Comparison of ENCODE assay signal across 8 cellular contexts in genomic region chr11:119195680-119196079, GRCh38. TPM values are rescaled to one million over a fixed set of nuclear protein-coding genes. Genes with fewer than 3 reads are reported as not detected.
A peak's percentile ranks its signal among the peaks of the same experiment; 100 is the strongest.
DNase-seq lines count a peak whose midpoint lies in the region; ATAC-seq and TF ChIP-seq lines count a peak whose summit lies in the region.

No MANE protein-coding gene starts in this region.

- H3K27me3 ChIP-seq in A673 (replicated peaks; ENCODE audit: insufficient read depth, low read depth, low read length, poor library complexity) (no peaks in the 10 kb centered on the region), HUES48 (ENCODE audit: control insufficient read depth, insufficient read depth, low read length) (no peaks in the 10 kb centered on the region), WERI-Rb-1 (ENCODE audit: insufficient read depth, low read depth, severe bottlenecking) (no peaks in the 10 kb centered on the region), right cardiac atrium (ENCODE audit: control insufficient read depth, insufficient read depth) (no peaks in the 10 kb centered on the region)

- no TSS peak for BruUV-seq in A673 (replicated peaks; lab: Mats Ljungman, UMichigan)

- POLR2A ChIA-PET in A673 (lab: Charles Lee; ENCODE audit: low non-redundant PET) = no interaction called here

- no peak overlapping the region for H3K9ac ChIP-seq in HUES48 (ENCODE audit: low read depth, low read length)

- H3K9me3 ChIP-seq in A673 (ENCODE audit: low read depth, low read length, poor library complexity, severe bottlenecking) (no peaks in the 10 kb centered on the region), HUES48 (ENCODE audit: control insufficient read depth, insufficient read depth, low read length) (no peaks in the 10 kb centered on the region), WERI-Rb-1 (ENCODE audit: severe bottlenecking) (no peaks in the 10 kb centered on the region), right cardiac atrium (ENCODE audit: control insufficient read depth, low read length) (no peaks in the 10 kb centered on the region)

- TF ChIP-seq CTCF in A673 (conservative IDR thresholded peaks at IDR 0.05; ENCODE audit: low read depth, low read length) (no peak), WERI-Rb-1 (IDR thresholded peaks at IDR 0.05; ENCODE audit: low read depth, low read length) (no peak)

- H3K27ac ChIP-seq in A673 (ENCODE audit: low read depth, low read length, poor library complexity, severe bottlenecking) (no peak overlapping the region), HUES48 (ENCODE audit: low read depth, low read length) (no peak overlapping the region), WERI-Rb-1 (no peak overlapping the region), right cardiac atrium (ENCODE audit: low read length) (no peak overlapping the region)

- H3K4me3 ChIP-seq in A673 (ENCODE audit: low read depth, low read length, poor library complexity, severe bottlenecking) = no peak overlapping the region
- 0 out of 2 replicates have a peak overlapping the region, but pooled peaks have one; percentile 18 for H3K4me3 ChIP-seq in HUES48 (ENCODE audit: low read depth, low read length)
- H3K4me3 ChIP-seq in WERI-Rb-1 (ENCODE audit: low read depth, low read length) = no peak overlapping the region
- no peak overlapping the region for H3K4me3 ChIP-seq in right cardiac atrium (ENCODE audit: low read length)

- ATAC-seq in right cardiac atrium (peak; percentile 78 to 87), GM19328 (IDR thresholded peaks at IDR 0.05; ENCODE audit: unreplicated experiment) (no peak), GM18502 (IDR thresholded peaks at IDR 0.05; ENCODE audit: poor library complexity, unreplicated experiment) (no peak)

- H3K36me3 ChIP-seq in A673 (ENCODE audit: insufficient read depth, low read length, poor library complexity, severe bottlenecking) (no peaks in the 10 kb centered on the region), HUES48 (ENCODE audit: control insufficient read depth, insufficient read depth, low read length) (no peaks in the 10 kb centered on the region), WERI-Rb-1 (no peaks in the 10 kb centered on the region)

- WGBS in right cardiac atrium = 25% methylated on average over 6 of the region's 6 CpGs

- intact Hi-C loops in A673 (cut with micrococcal nuclease; ENCODE audit: unreplicated experiment) (loop anchor here (2.0 kb wide), 3 partner anchors 51 to 139 kb away; partner anchors contain the start of gene HYOU1), right cardiac atrium (cut with DNase I) (loop anchor here in 1 of 4 donors (10.0 kb wide), 1 partner anchor 279 kb away; no protein-coding TSS in a partner anchor)

- no peaks in the 10 kb centered on the region for H3K4me1 ChIP-seq in A673 (ENCODE audit: insufficient read depth, low read length, poor library complexity, severe bottlenecking)
- H3K4me1 ChIP-seq in HUES48 (ENCODE audit: control insufficient read depth, insufficient read depth, low read length) = peaks cover 5% of the 10 kb centered on the region; the same call in 1 of the 2 replicates
- no peaks in the 10 kb centered on the region for H3K4me1 ChIP-seq in right cardiac atrium (ENCODE audit: control insufficient read depth, insufficient read depth, low read length)

- DNase-seq in A673 (ENCODE audit: low spot score) = peak; percentile 57
- DNase-seq in WERI-Rb-1 = peak; percentile 56
- peak; percentile 47 to 79 (median 75) for DNase-seq in right cardiac atrium
- no peak for DNase-seq in central memory CD4-positive, alpha-beta T cell
- DNase-seq in RPMI8226 = no peak

- CTCF ChIA-PET in A673 (lab: Charles Lee) = interaction anchor here (1.0 kb wide), 1 partner anchor 87 kb away, joined by 3 read pairs; no protein-coding TSS in a partner anchor

RNA-seq across cellular contexts. Expression of gene NHERF4, which starts 10.4 kb away (rescaled TPM):
- total RNA-seq in A673 (2021) (not detected in 2 replicates), right cardiac atrium (under 1 TPM in 3 of 4 donors, not detected in 1; 0.48 to 0.66 (median 0.56) TPM)
- 0.11 TPM for polyA plus RNA-seq in right cardiac atrium

RNA-seq across cellular contexts. Expression of gene CBL, which starts 10.5 kb away (rescaled TPM):
- total RNA-seq in A673 (2021) (39.9 and 40.7 TPM in 2 replicates), right cardiac atrium (10 to 100 TPM in 2 of 4 donors, 1 to 10 TPM in 2; 8.5 to 13.3 (median 10.3) TPM)
- 3.3 TPM for polyA plus RNA-seq in right cardiac atrium

RNA-seq across cellular contexts. Expression of gene NLRX1, which starts 27.2 kb away (rescaled TPM):
- total RNA-seq in A673 (2021) (1.4 and 2.7 TPM in 2 replicates), right cardiac atrium (10 to 100 TPM; 18.7 to 25.2 (median 22.7) TPM)
- 12.8 TPM for polyA plus RNA-seq in right cardiac atrium

RNA-seq across cellular contexts. Expression of gene ABCG4, which starts 46.8 kb away (rescaled TPM):
- total RNA-seq in A673 (2021) = 0.33 TPM in 1 of 2 replicates, not detected in the other
- total RNA-seq in right cardiac atrium = 1 to 10 TPM in 3 of 4 donors, under 1 TPM in 1; 0.86 to 1.8 (median 1.5) TPM
- polyA plus RNA-seq in right cardiac atrium = 1.4 TPM

Comparison
In these comparisons a context has a peak if more than half of its experiments do, and no peak if none do; other contexts are left out.
1. DNase-seq: peak in A673 (single experiment), WERI-Rb-1 (single experiment) and right cardiac atrium (3 of 3); none in central memory CD4-positive, alpha-beta T cell (single experiment) and RPMI8226 (single experiment).
2. ATAC-seq: peak in right cardiac atrium (2 of 2); none in GM19328 (single experiment) and GM18502 (single experiment).